ENCODE assay signal across 11 cellular contexts in genomic region chr14:92471919-92472318, GRCh38. TPM values are rescaled to one million over a fixed set of nuclear protein-coding genes. Genes with fewer than 3 reads are reported as not detected.
DNase-seq lines count a peak whose midpoint lies in the region; ATAC-seq and TF ChIP-seq lines count a peak whose summit lies in the region.
"Had no signal": no experiment of that assay in that cellular context is flagged by ENCODE, and none has a peak within 500 bp of the region (broad histone marks: within the 10 kb centered on the region; RNA-seq: fewer than 3 reads in every experiment).

No MANE protein-coding gene starts in this region.

- no peaks in the 10 kb centered on the region for H3K36me3 ChIP-seq in mucosa of descending colon (ENCODE audit: low read depth)
- H3K36me3 ChIP-seq: esophagus muscularis mucosa had no signal

- no peaks in the 10 kb centered on the region for H3K36me3 Mint-ChIP-seq in Calu3 (ENCODE audit: insufficient read depth, unreplicated experiment)
- H3K36me3 Mint-ChIP-seq in activated CD4-positive, alpha-beta T cell treated with anti-CD3 and anti-CD28 coated beads, Interleukin-2, amount 10 ng/mL, durations not matched to agents 7 days and 5 days (ENCODE audit: low read depth): no peaks in the 10 kb centered on the region

- no peaks in the 10 kb centered on the region for H3K4me1 ChIP-seq in mucosa of descending colon (ENCODE audit: low read depth)

- ATAC-seq in mucosa of descending colon (peak; percentile 97), GM21515 (IDR thresholded peaks at IDR 0.05; ENCODE audit: unreplicated experiment) (no peak), HG03457 (IDR thresholded peaks at IDR 0.05; ENCODE audit: unreplicated experiment) (no peak)

- POLR2A ChIA-PET in activated CD4-positive, alpha-beta T cell treated with anti-CD3 and anti-CD28 coated beads, Interleukin-2, amount 10 ng/mL, durations not matched to agents 7 days and 5 days (lab: Charles Lee): no interaction called here

- no peaks in the 10 kb centered on the region for H3K9me3 Mint-ChIP-seq in Calu3 (ENCODE audit: low read depth, unreplicated experiment)
- peaks cover 10% of the 10 kb centered on the region for H3K9me3 Mint-ChIP-seq in activated CD4-positive, alpha-beta T cell treated with anti-CD3 and anti-CD28 coated beads, Interleukin-2, amount 10 ng/mL, durations not matched to agents 7 days and 5 days

- H3K4me3 Mint-ChIP-seq in Calu3 (ENCODE audit: low read depth, unreplicated experiment): no peak overlapping the region
- no peak overlapping the region for H3K4me3 Mint-ChIP-seq in activated CD4-positive, alpha-beta T cell treated with anti-CD3 and anti-CD28 coated beads, Interleukin-2, amount 10 ng/mL, durations not matched to agents 7 days and 5 days

- H3K27me3 Mint-ChIP-seq in Calu3 (ENCODE audit: unreplicated experiment): no peaks in the 10 kb centered on the region
- no peaks in the 10 kb centered on the region for H3K27me3 Mint-ChIP-seq in activated CD4-positive, alpha-beta T cell treated with anti-CD3 and anti-CD28 coated beads, Interleukin-2, amount 10 ng/mL, durations not matched to agents 7 days and 5 days

- H3K9me3 ChIP-seq in mucosa of descending colon: peaks cover 4% of the 10 kb centered on the region

- intact Hi-C loops in Calu3 (cut with micrococcal nuclease; ENCODE audit: unreplicated experiment): loop anchor here (5.0 kb wide), 2 partner anchors 35 to 70 kb away; no protein-coding TSS in a partner anchor
- intact Hi-C loops in mucosa of descending colon (cut with DNase I, micrococcal nuclease): no loop called here

- no peak for TF ChIP-seq CTCF in Calu3 (IDR thresholded peaks at IDR 0.05; ENCODE audit: unreplicated experiment)
- TF ChIP-seq CTCF in mucosa of descending colon (IDR thresholded peaks at IDR 0.05): no peak

- DNase-seq in Calu3: peak; percentile 70
- peak; percentile 84 for DNase-seq in LHCN-M2 (ENCODE audit: low read depth)
- peak; percentile 91 for DNase-seq in dermis blood vessel endothelial cell
- no peak for DNase-seq in mucosa of descending colon
- DNase-seq in activated CD4-positive, alpha-beta T cell treated with anti-CD3 and anti-CD28 coated beads, Interleukin-2, amount 10 ng/mL, durations not matched to agents 7 days and 5 days: no peak
- no peak for DNase-seq in NCI-H1092 (lab: John Stamatoyannopoulos, UW)
- DNase-seq: DND-41 had no signal

- H3K27ac Mint-ChIP-seq in Calu3 (ENCODE audit: unreplicated experiment): peak overlapping the region; percentile 30
- H3K27ac Mint-ChIP-seq in activated CD4-positive, alpha-beta T cell treated with anti-CD3 and anti-CD28 coated beads, Interleukin-2, amount 10 ng/mL, durations not matched to agents 7 days and 5 days: no peak overlapping the region

- H3K4me1 Mint-ChIP-seq in Calu3 (ENCODE audit: low read depth, unreplicated experiment): peaks cover 43% of the 10 kb centered on the region
- peaks cover 2% of the 10 kb centered on the region for H3K4me1 Mint-ChIP-seq in activated CD4-positive, alpha-beta T cell treated with anti-CD3 and anti-CD28 coated beads, Interleukin-2, amount 10 ng/mL, durations not matched to agents 7 days and 5 days

- CTCF ChIA-PET in Calu3 (lab: Charles Lee): interaction anchor here (0.6 to 1.2 kb wide), 3 partner anchors 11 to 378 kb away, joined by 3 to 5 read pairs (median 4); no protein-coding TSS in a partner anchor
- CTCF ChIA-PET in activated CD4-positive, alpha-beta T cell treated with anti-CD3 and anti-CD28 coated beads, Interleukin-2, amount 10 ng/mL, durations not matched to agents 7 days and 5 days (lab: Charles Lee): no interaction called here

- no TSS peak for BruUV-seq in Calu3 (replicated peaks; lab: Mats Ljungman, UMichigan)

- H3K4me3 ChIP-seq in mucosa of descending colon: no peak overlapping the region
- H3K4me3 ChIP-seq: esophagus muscularis mucosa had no signal

RNA-seq across cellular contexts. Expression of gene RIN3, which starts 41.7 kb away (rescaled TPM):
- total RNA-seq in Calu3 (2022): 13.2 and 13.8 TPM in 2 replicates
- 1.5 and 2.1 TPM in 2 replicates for total RNA-seq in LHCN-M2 (2014; rRNA removed)
- 4.8 TPM for polyA plus RNA-seq in LHCN-M2 (2012)
- total RNA-seq in dermis blood vessel endothelial cell: 7.7 and 11.1 TPM in 2 replicates
- total RNA-seq in mucosa of descending colon: 10 to 100 TPM; 26.2 to 51.0 (median 32.9) TPM
- total RNA-seq in activated CD4-positive, alpha-beta T cell treated with anti-CD3 and anti-CD28 coated beads, Interleukin-2, amount 10 ng/mL, durations not matched to agents 7 days and 5 days: 10 to 100 TPM; 52.6 to 56.8 TPM
- polyA plus RNA-seq: neural cell had no signal

Comparison
In these comparisons a context has a peak if more than half of its experiments do, and no peak if none do; other contexts are left out.
1. DNase-seq: peak in Calu3 (single experiment), LHCN-M2 (single experiment) and dermis blood vessel endothelial cell (single experiment); none in mucosa of descending colon (0 of 3), activated CD4-positive, alpha-beta T cell treated with anti-CD3 and anti-CD28 coated beads, Interleukin-2, amount 10 ng/mL, durations not matched to agents 7 days and 5 days (single experiment) and NCI-H1092 (single experiment).